8 cellular contexts compared by ENCODE assay signal in genomic region chr20:33490023-33490933, GRCh38. TPM values are rescaled to one million over a fixed set of nuclear protein-coding genes. Genes with fewer than 3 reads are reported as not detected.
A peak's percentile ranks its signal among the peaks of the same experiment; 100 is the strongest.
DNase-seq lines count a peak whose midpoint lies in the region; ATAC-seq and TF ChIP-seq lines count a peak whose summit lies in the region.

Gene CBFA2T2 (plus strand): TSS chr20:33490096. CDS start chr20:33490268, 172 bp downstream.

- H3K9ac ChIP-seq in muscle layer of colon (ENCODE audit: low read length), result peak within 1 kb of the TSS; percentile 73

- no peaks in the 10 kb centered on the region for H3K27me3 ChIP-seq in CD4-positive, alpha-beta T cell (ENCODE audit: control insufficient read depth, insufficient read depth, low read length)
- no peaks in the 10 kb centered on the region for H3K27me3 ChIP-seq in muscle layer of colon (ENCODE audit: control insufficient read depth in 1 of 2, insufficient read depth in 2 of 2, low read length in 2 of 2)
- no peaks in the 10 kb centered on the region for H3K27me3 ChIP-seq in tibial nerve

- H3K36me3 Mint-ChIP-seq in CD4-positive, alpha-beta T cell (ENCODE audit: low read depth), result peaks cover 11% of the 10 kb centered on the region
- H3K36me3 Mint-ChIP-seq in T-helper 17 cell (ENCODE audit: low read depth), result no peaks in the 10 kb centered on the region

- no peaks in the 10 kb centered on the region for H3K27me3 Mint-ChIP-seq in CD4-positive, alpha-beta T cell
- H3K27me3 Mint-ChIP-seq in T-helper 17 cell, result no peaks in the 10 kb centered on the region

- no peak for TF ChIP-seq EP300 in tibial nerve (IDR thresholded peaks at IDR 0.05)

- CTCF ChIA-PET in CD4-positive, alpha-beta T cell (lab: Charles Lee), result interaction anchor here (1.2 to 1.3 kb wide), 2 partner anchors 33 to 178 kb away, joined by 3 to 6 read pairs; no protein-coding TSS in a partner anchor

- H3K4me3 Mint-ChIP-seq in CD4-positive, alpha-beta T cell, result peak within 1 kb of the TSS; percentile 94
- H3K4me3 Mint-ChIP-seq in T-helper 17 cell, result peak within 1 kb of the TSS; percentile 91

- H3K4me1 ChIP-seq in muscle layer of colon (ENCODE audit: insufficient read depth, low read length) (peaks cover 4% of the 10 kb centered on the region), tibial nerve (peaks cover 0 to 26% (median 12%) of the 10 kb centered on the region in 4 donors)

- H3K36me3 ChIP-seq in muscle layer of colon (ENCODE audit: insufficient read depth, low read length) (no peaks in the 10 kb centered on the region), tibial nerve (no peaks in the 10 kb centered on the region)

- H3K9me3 Mint-ChIP-seq in CD4-positive, alpha-beta T cell, result no peaks in the 10 kb centered on the region

- no peak for TF ChIP-seq CTCF in CD4-positive, alpha-beta T cell (IDR thresholded peaks at IDR 0.05)
- TF ChIP-seq CTCF in tibial nerve (IDR thresholded peaks at IDR 0.05), result no peak

- POLR2A ChIA-PET in CD4-positive, alpha-beta T cell (lab: Charles Lee), result interaction anchor here (0.7 to 2.8 kb wide), 30 partner anchors 9 to 872 kb away, joined by 3 to 41 read pairs (median 5); partner anchors contain the start of genes ACTL10, CDK5RAP1, CHMP4B and EIF2S2

- peak in 1 of 10 experiments; percentile 18 for DNase-seq in CD4-positive, alpha-beta T cell
- DNase-seq in T-helper 17 cell, result no peak
- DNase-seq in epithelial cell of prostate (ENCODE audit: low read depth, low spot score), result no peak
- DNase-seq in tibial nerve (ENCODE audit: low spot score in 2 of 2), result peak; percentile 31 to 33
- DNase-seq in NCI-H2107 (lab: John Stamatoyannopoulos, UW), result no peak

- peaks cover 36% of the 10 kb centered on the region for H3K4me1 Mint-ChIP-seq in CD4-positive, alpha-beta T cell (ENCODE audit: low read depth)
- H3K4me1 Mint-ChIP-seq in T-helper 17 cell, result peaks cover 9% of the 10 kb centered on the region

- no peaks in the 10 kb centered on the region for H3K9me3 ChIP-seq in CD4-positive, alpha-beta T cell (ENCODE audit: control insufficient read depth, low read length)
- H3K9me3 ChIP-seq in T-helper 17 cell (ENCODE audit: control insufficient read depth, low read length, poor library complexity, severe bottlenecking) (no peaks in the 10 kb centered on the region), muscle layer of colon (ENCODE audit: low read length) (no peaks in the 10 kb centered on the region), tibial nerve (no peaks in the 10 kb centered on the region)

- peak within 1 kb of the TSS; percentile 96 for H3K27ac Mint-ChIP-seq in CD4-positive, alpha-beta T cell
- peak within 1 kb of the TSS; percentile 66 for H3K27ac Mint-ChIP-seq in T-helper 17 cell

- 1 to 2% methylated on average over 53 to 63 of the region's 105 CpGs for WGBS in tibial nerve, 2 donors

- H3K27ac ChIP-seq in CD4-positive, alpha-beta T cell (ENCODE audit: low read depth, low read length), result peak within 1 kb of the TSS; percentile 92
- peak within 1 kb of the TSS; percentile 82 for H3K27ac ChIP-seq in epithelial cell of prostate
- peak within 1 kb of the TSS; percentile 90 for H3K27ac ChIP-seq in muscle layer of colon (ENCODE audit: low read depth, low read length)
- H3K27ac ChIP-seq in tibial nerve, result peak within 1 kb of the TSS; percentile 90 to 98 (median 94)

- H3K4me3 ChIP-seq in muscle layer of colon (ENCODE audit: low read depth in 1 of 2, low read length in 2 of 2) (peak within 1 kb of the TSS; percentile 80 to 95), tibial nerve (peak within 1 kb of the TSS; percentile 72 to 91 (median 81))

- ATAC-seq in CD4-positive, alpha-beta T cell (ENCODE audit: poor library complexity), result peak; percentile 22
- ATAC-seq in GM19025 (IDR thresholded peaks at IDR 0.05; ENCODE audit: low read depth, unreplicated experiment), result peak; percentile 51
- peak; percentile 63 for ATAC-seq in HG03175 (IDR thresholded peaks at IDR 0.05; ENCODE audit: unreplicated experiment)
- ATAC-seq in T-helper 17 cell, result no peak

- no peak for TF ChIP-seq POLR2A in tibial nerve (IDR thresholded peaks at IDR 0.05)

- intact Hi-C loops in CD4-positive, alpha-beta T cell (cut with DNase I, micrococcal nuclease), result loop anchor here (1.0 to 10.0 kb wide), 6 partner anchors 47 to 1067 kb away; partner anchors contain the start of genes CDK5RAP1 (in 1 of the 2), EIF2S2 (in 1 of the 2), MAP1LC3A (in 1 of the 2) and SNTA1 (in 1 of the 2)

RNA-seq across cellular contexts. Expression of gene CBFA2T2, which starts in this region (rescaled TPM):
- 10 to 100 TPM; 17.9 to 18.6 TPM for total RNA-seq in CD4-positive, alpha-beta T cell
- total RNA-seq in T-helper 17 cell (10 to 100 TPM; 26.6 to 29.5 TPM), tibial nerve (10 to 100 TPM; 16.7 to 22.5 (median 19.1) TPM)

Comparison
In these comparisons a context has a peak if more than half of its experiments do, and no peak if none do; other contexts are left out.
1. DNase-seq: peak in tibial nerve (2 of 2); none in T-helper 17 cell (0 of 3), epithelial cell of prostate (single experiment) and NCI-H2107 (single experiment).
2. Peak in every context shown above with its lines, with median percentiles within 50 percentile points of each other: H3K27ac ChIP-seq.